Comparison of ENCODE assay signal across 1 cellular context in the genomic region with DNA sequence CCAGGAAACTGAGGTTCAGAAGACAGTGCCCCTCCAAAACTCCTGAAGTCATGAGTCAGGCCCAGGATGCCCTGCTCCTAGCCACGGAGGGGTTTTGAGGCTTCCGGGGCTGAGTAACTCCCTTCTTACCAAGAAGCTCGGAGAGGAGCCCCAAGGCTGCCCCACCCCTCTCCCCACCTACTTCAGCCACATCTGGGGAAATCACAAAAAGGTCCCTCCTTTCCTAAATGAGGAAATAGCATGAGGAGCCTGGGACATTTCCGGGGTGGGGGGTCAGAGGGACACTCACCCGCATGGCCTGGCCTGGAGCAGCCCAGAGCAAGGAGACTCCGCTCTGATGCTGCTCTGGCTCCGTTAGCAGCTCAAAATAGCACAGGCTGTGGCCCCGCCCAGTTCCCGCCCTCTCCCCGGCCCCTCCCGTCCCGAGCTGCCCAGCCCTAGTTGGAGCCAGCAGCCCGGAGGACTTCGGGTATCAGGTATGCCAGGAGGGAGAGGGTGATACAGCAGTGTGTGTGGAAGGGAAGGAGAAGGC.
TF ChIP-seq lines count a peak whose summit lies in the region.

No MANE protein-coding gene starts in this region.

TF ChIP-seq in HEK293T, 16 proteins besides CTCF, POLR2A, EP300 and RAD21 (continued from another document):
- no peak for TF ChIP-seq PKNOX1 (IDR thresholded peaks at IDR 0.05)
- TF ChIP-seq NFRKB (IDR thresholded peaks at IDR 0.05), result no peak
- no peak for TF ChIP-seq SP1 (IDR thresholded peaks at IDR 0.05)
- no peak for TF ChIP-seq ARNT (IDR thresholded peaks at IDR 0.05)
- TF ChIP-seq FOXM1 (IDR thresholded peaks at IDR 0.05; ENCODE audit: borderline replicate concordance), result no peak
- TF ChIP-seq HDGF (IDR thresholded peaks at IDR 0.05; ENCODE audit: borderline replicate concordance), result no peak
- no peak for TF ChIP-seq FOXK2 (IDR thresholded peaks at IDR 0.05)
- TF ChIP-seq LEF1 (IDR thresholded peaks at IDR 0.05; ENCODE audit: borderline replicate concordance), result no peak
- TF ChIP-seq SUZ12 (IDR thresholded peaks at IDR 0.05), result no peak
- TF ChIP-seq TARDBP (IDR thresholded peaks at IDR 0.05), result no peak
- TF ChIP-seq L3MBTL2 (conservative IDR thresholded peaks at IDR 0.05), result no peak
- TF ChIP-seq CTBP1 (IDR thresholded peaks at IDR 0.05; ENCODE audit: borderline replicate concordance), result no peak
- no peak for TF ChIP-seq BHLHE40 (IDR thresholded peaks at IDR 0.05; ENCODE audit: borderline replicate concordance)
- no peak for TF ChIP-seq ZNF384 (IDR thresholded peaks at IDR 0.05)
